ENCODE assay signal across 8 cellular contexts in the genomic region with DNA sequence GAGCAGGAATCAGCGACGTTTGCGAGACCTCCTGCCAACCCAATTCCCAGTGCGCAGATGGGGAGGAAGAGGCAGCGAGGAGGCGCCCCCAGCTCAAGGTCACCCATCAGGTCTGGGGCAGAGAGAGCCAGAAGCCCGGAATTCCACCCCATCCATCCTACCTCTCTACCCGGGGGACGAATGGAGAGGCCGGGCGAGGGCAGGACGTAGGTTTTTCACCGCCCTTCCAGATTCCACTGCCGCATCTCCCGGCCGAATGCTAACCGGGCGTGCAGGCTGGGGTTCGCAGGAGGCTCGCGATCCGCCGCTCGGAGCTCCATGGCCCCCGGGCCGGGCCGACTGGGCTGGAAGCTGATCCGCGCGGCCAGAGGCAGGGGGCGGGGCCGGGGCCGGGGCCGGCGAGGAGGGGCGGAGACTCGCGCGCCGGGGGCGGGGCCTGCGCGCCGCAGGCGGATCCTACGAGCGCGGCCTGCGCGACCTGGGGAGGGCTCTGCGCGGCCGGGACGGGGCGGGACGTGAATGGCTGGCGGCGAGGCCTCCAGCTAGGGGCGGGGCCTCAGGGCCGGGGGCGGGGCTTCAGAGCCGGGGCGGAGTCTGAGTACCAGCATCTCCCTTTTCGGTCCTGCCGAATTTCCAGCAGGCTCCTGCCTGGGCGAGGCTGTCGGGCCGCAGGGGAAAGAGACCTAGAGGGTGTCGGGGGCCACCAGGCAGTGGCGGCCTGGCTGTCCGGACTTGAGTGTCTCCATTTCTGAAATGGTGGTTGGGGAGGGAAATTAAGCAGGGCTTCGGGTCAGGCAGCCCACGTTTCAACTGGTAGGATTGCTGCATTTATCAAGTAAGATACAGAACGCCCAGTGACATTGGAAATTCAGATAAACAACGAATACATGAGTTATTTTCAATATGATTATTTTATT. TPM values are rescaled to one million over a fixed set of nuclear protein-coding genes. Genes with fewer than 3 reads are reported as not detected.
DNase-seq lines count a peak whose midpoint lies in the region; ATAC-seq lines count a peak whose summit lies in the region.

A gene with protein sequence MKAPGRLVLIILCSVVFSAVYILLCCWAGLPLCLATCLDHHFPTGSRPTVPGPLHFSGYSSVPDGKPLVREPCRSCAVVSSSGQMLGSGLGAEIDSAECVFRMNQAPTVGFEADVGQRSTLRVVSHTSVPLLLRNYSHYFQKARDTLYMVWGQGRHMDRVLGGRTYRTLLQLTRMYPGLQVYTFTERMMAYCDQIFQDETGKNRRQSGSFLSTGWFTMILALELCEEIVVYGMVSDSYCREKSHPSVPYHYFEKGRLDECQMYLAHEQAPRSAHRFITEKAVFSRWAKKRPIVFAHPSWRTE (minus strand): TSS at position 377 of the 917 bp plus-strand sequence. CDS start 622 bp downstream, outside the sequence.

- peaks cover 19% of the 10 kb centered on the region for H3K4me1 ChIP-seq in HUES6 (ENCODE audit: control insufficient read depth, insufficient read depth, low read length)

- DNase-seq in COR-L47 (lab: John Stamatoyannopoulos, UW) (peak; percentile 83), OCI-M1 (lab: John Stamatoyannopoulos, UW) (peak; percentile 94), activated T-cell treated with anti-CD3 and anti-CD28 coated beads for 48 hours (ENCODE audit: low read depth) (peak; percentile 97), epithelial cell of prostate (ENCODE audit: low read depth, low spot score) (no peak), mucosa of gallbladder (ENCODE audit: low spot score) (peak; percentile 95)
- peak; percentile 94 for DNase-seq in stimulated activated CD8-positive, alpha-beta memory T cell treated with anti-CD3 and anti-CD28 coated beads, Interleukin-4, amount 100 ng/mL, for 24 hours (ENCODE audit: low read depth)

- H3K4me3 ChIP-seq in HUES6 (ENCODE audit: low read depth, low read length), result peak within 1 kb of the TSS; percentile 77

- peaks cover 17% of the 10 kb centered on the region for H3K27me3 ChIP-seq in HUES6 (ENCODE audit: control insufficient read depth, insufficient read depth, low read length)

- H3K9ac ChIP-seq in HUES6 (ENCODE audit: low read length), result peak within 1 kb of the TSS; percentile 40

- H3K27ac ChIP-seq in HUES6 (ENCODE audit: low read depth, low read length) (no peak within 1 kb of the TSS), epithelial cell of prostate (peak within 1 kb of the TSS; percentile 62)

- H3K9me3 ChIP-seq in HUES6 (ENCODE audit: control insufficient read depth, insufficient read depth, low read depth, low read length), result no peaks in the 10 kb centered on the region

- peak; percentile 60 for ATAC-seq in GM21390 (IDR thresholded peaks at IDR 0.05; ENCODE audit: unreplicated experiment)

- H3K36me3 ChIP-seq in HUES6 (ENCODE audit: control insufficient read depth, insufficient read depth, low read length), result peaks cover 8% of the 10 kb centered on the region

RNA-seq across cellular contexts. Expression of the gene that starts here (rescaled TPM):
- 42.1 TPM for total RNA-seq in mucosa of gallbladder
